Comparison of ENCODE assay signal across 22 cellular contexts in the genomic region with DNA sequence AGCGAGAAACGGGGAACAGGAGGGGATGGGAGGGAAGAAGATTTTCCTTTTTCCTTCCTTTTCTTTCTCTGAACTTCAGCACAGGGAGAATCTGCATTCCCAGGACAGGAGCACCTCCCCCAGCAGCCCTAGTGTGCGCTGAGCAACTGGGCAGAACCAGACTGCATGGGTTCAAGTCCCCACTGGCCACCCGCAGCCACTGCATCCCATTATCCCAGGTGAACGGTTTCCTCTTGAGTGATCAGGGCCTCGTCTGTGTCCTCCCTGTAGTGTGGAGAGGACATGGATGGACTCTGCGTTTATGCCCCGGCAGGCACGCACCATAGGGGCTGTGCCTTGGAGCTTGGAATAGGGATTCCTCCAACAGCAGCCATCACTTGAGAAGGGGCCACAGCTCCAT. TPM values are rescaled to one million over a fixed set of nuclear protein-coding genes. Genes with fewer than 3 reads are reported as not detected.
DNase-seq lines count a peak whose midpoint lies in the region; ATAC-seq and TF ChIP-seq lines count a peak whose summit lies in the region.
"Had no signal": no experiment of that assay in that cellular context is flagged by ENCODE, and none has a peak within 500 bp of the region (broad histone marks: within the 10 kb centered on the region; RNA-seq: fewer than 3 reads in every experiment).

No MANE protein-coding gene starts in this region.

- DNase-seq in Karpas-422 (peak; percentile 25), endodermal cell (no peak), neural crest cell (ENCODE audit: low read depth, low spot score) (no peak), thyroid gland (no peak), SHP77 (lab: John Stamatoyannopoulos, UW) (no peak), DMS114 treated with DMSO at 0.1 percent for 48 hours (lab: John Stamatoyannopoulos, UW; ENCODE audit: unreplicated experiment) (no peak), NCI-H446 treated with DMSO at 0.1 percent for 48 hours (lab: John Stamatoyannopoulos, UW) (no peak)
- DNase-seq: AML-193; anterior cingulate cortex; kidney glomerular epithelial cell; MV-4-11; naive B cell; NCI-H2081; NCI-H774; RPMI8226; stimulated activated CD4-positive, alpha-beta T cell treated with anti-CD3 and anti-CD28 coated beads, Interleukin-4, amount 100 ng/mL, for 1 hour had no signal

- ATAC-seq in HG03571 (IDR thresholded peaks at IDR 0.05; ENCODE audit: unreplicated experiment): no peak

- H2AFZ ChIP-seq in Karpas-422 (ENCODE audit: low read length): no peak overlapping the region

- no peak overlapping the region for H3K9ac ChIP-seq in Karpas-422 (ENCODE audit: low read length)
- H3K9ac ChIP-seq in endodermal cell (ENCODE audit: extremely low read depth, low read length, poor library complexity, severe bottlenecking): no peak overlapping the region

- H3K4me3 Mint-ChIP-seq in endodermal cell (no peak overlapping the region), neural crest cell (no peak overlapping the region)
- H3K4me3 Mint-ChIP-seq: dendritic cell treated with granulocyte-macrophage colony-stimulating factor and Interleukin-4, amounts not matched to agents 40 ng/mL and 50 ng/mL, for 4 days; IgD-negative memory B cell; naive B cell had no signal

- H3K4me1 ChIP-seq in Karpas-422 (ENCODE audit: low read length) (peaks cover 15% of the 10 kb centered on the region), endodermal cell (ENCODE audit: control insufficient read depth, insufficient read depth, low read length) (peaks cover 3% of the 10 kb centered on the region), thyroid gland (peaks cover 0 to 8% of the 10 kb centered on the region in 2 donors)

- no peaks in the 10 kb centered on the region for H4K20me1 ChIP-seq in Karpas-422 (ENCODE audit: insufficient read depth, low read depth, low read length)

- H3K9me2 ChIP-seq in Karpas-422 (replicated peaks; ENCODE audit: insufficient read depth, low read length): no peaks in the 10 kb centered on the region

- no peak for TF ChIP-seq POLR2A in thyroid gland (IDR thresholded peaks at IDR 0.05)

- H3K4me2 ChIP-seq in Karpas-422 (ENCODE audit: low read depth, low read length, poor library complexity, severe bottlenecking): no peak overlapping the region

- H3K9me3 ChIP-seq in Karpas-422 (ENCODE audit: low read length) (no peaks in the 10 kb centered on the region), endodermal cell (ENCODE audit: control insufficient read depth, low read length) (no peaks in the 10 kb centered on the region), thyroid gland (no peaks in the 10 kb centered on the region)

- no peak overlapping the region for H3K27ac Mint-ChIP-seq in endodermal cell
- peak overlapping the region; percentile 35 for H3K27ac Mint-ChIP-seq in neural crest cell (ENCODE audit: unreplicated experiment)
- H3K27ac Mint-ChIP-seq: dendritic cell treated with granulocyte-macrophage colony-stimulating factor and Interleukin-4, amounts not matched to agents 40 ng/mL and 50 ng/mL, for 4 days; IgD-negative memory B cell; WTC11 had no signal

- H3K79me2 ChIP-seq in Karpas-422 (ENCODE audit: low read length): no peaks in the 10 kb centered on the region

- peaks cover 9% of the 10 kb centered on the region for H3K4me1 Mint-ChIP-seq in endodermal cell
- peaks cover 39% of the 10 kb centered on the region for H3K4me1 Mint-ChIP-seq in neural crest cell

- no peak overlapping the region for H3K27ac ChIP-seq in Karpas-422 (ENCODE audit: low read length)
- no peak overlapping the region for H3K27ac ChIP-seq in endodermal cell (ENCODE audit: low read depth, low read length)
- peak overlapping the region in 2 of 3 donors; percentile 18 to 50 for H3K27ac ChIP-seq in thyroid gland

- H3K4me3 ChIP-seq in Karpas-422 (ENCODE audit: low read length): no peak overlapping the region
- no peak overlapping the region for H3K4me3 ChIP-seq in endodermal cell (ENCODE audit: low read length)
- no peak overlapping the region for H3K4me3 ChIP-seq in thyroid gland (replicated peaks in 1 of 3)

- H3K9me3 Mint-ChIP-seq in endodermal cell (no peaks in the 10 kb centered on the region), neural crest cell (no peaks in the 10 kb centered on the region)
- H3K9me3 Mint-ChIP-seq: dendritic cell treated with granulocyte-macrophage colony-stimulating factor and Interleukin-4, amounts not matched to agents 40 ng/mL and 50 ng/mL, for 4 days; IgD-negative memory B cell; WTC11 had no signal

- intact Hi-C loops in thyroid gland (cut with DNase I): no loop called here

- H3K27me3 ChIP-seq in Karpas-422 (ENCODE audit: low read length) (no peaks in the 10 kb centered on the region), endodermal cell (ENCODE audit: control insufficient read depth, insufficient read depth, low read length, poor library complexity, severe bottlenecking) (peaks cover 22% of the 10 kb centered on the region), thyroid gland (no peaks in the 10 kb centered on the region)

- peak; percentile 13 for TF ChIP-seq CTCF in endodermal cell (conservative IDR thresholded peaks at IDR 0.05)
- no peak for TF ChIP-seq CTCF in neural crest cell (conservative IDR thresholded peaks at IDR 0.05)
- no peak for TF ChIP-seq CTCF in thyroid gland (IDR thresholded peaks at IDR 0.05)

- peaks cover 23% of the 10 kb centered on the region for H3K27me3 Mint-ChIP-seq in endodermal cell (ENCODE audit: insufficient read depth)
- H3K27me3 Mint-ChIP-seq in neural crest cell (ENCODE audit: low read depth): peaks cover 10% of the 10 kb centered on the region

- H3K36me3 Mint-ChIP-seq in endodermal cell (ENCODE audit: low read depth): no peaks in the 10 kb centered on the region
- H3K36me3 Mint-ChIP-seq in neural crest cell (ENCODE audit: low read depth): no peaks in the 10 kb centered on the region
- H3K36me3 Mint-ChIP-seq: IgD-negative memory B cell, naive B cell, WTC11 had no signal

- H3K36me3 ChIP-seq in Karpas-422 (ENCODE audit: insufficient read depth, low read length): no peaks in the 10 kb centered on the region
- no peaks in the 10 kb centered on the region for H3K36me3 ChIP-seq in endodermal cell (ENCODE audit: control insufficient read depth, insufficient read depth, low read length)
- no peaks in the 10 kb centered on the region for H3K36me3 ChIP-seq in thyroid gland

- WGBS in endodermal cell (ENCODE audit: insufficient coverage in 1 of 2, insufficient read length in 1 of 2), 2 experiments: 89 to 96% methylated on average over 4 to 9 of the region's 9 CpGs
- 70 to 73% methylated on average over 7 to 9 of the region's 9 CpGs for WGBS in thyroid gland, 2 donors

RNA-seq across cellular contexts. Expression of a gene that starts 53.0 kb away (rescaled TPM):
- total RNA-seq in Karpas-422 (2014; rRNA removed; shearing (Covaris generic); ENCODE audit: low replicate concordance): not detected in 2 replicates
- total RNA-seq in endodermal cell: not detected
- not detected for polyA plus RNA-seq in endodermal cell (2013, experiment 1 of 2)
- not detected for polyA plus RNA-seq in endodermal cell (2013, experiment 2 of 2)
- not detected in 2 replicates for total RNA-seq in neural crest cell
- total RNA-seq in thyroid gland: not detected
- total RNA-seq: T-helper 1 cell treated with Interleukin-12 subunit alpha and Interleukin-12 subunit beta and Interleukin-4 antibody, amounts not matched to agents 30 ng/mL and 1 ng/mL, for 36 hours; WTC11 had no signal
- polyA plus RNA-seq: esophagus, IgD-negative memory B cell had no signal

Comparison
In these comparisons a context has a peak if more than half of its experiments do, and no peak if none do; other contexts are left out.
1. H3K27ac ChIP-seq: peak in thyroid gland (2 of 3); none in Karpas-422 (single experiment) and endodermal cell (single experiment).